18 cellular contexts compared by ENCODE assay signal in genomic region chr2:215826838-215827441, GRCh38.
DNase-seq lines count a peak whose midpoint lies in the region; ATAC-seq and TF ChIP-seq lines count a peak whose summit lies in the region.
"Had no signal": no experiment of that assay in that cellular context is flagged by ENCODE, and none has a peak within 500 bp of the region (broad histone marks: within the 10 kb centered on the region; RNA-seq: fewer than 3 reads in every experiment).

No MANE protein-coding gene starts in this region.

- H3K4me1 ChIP-seq in ACC112 (ENCODE audit: control insufficient read depth, insufficient read depth, low read length, unreplicated experiment): peaks cover 36% of the 10 kb centered on the region
- peaks cover 11% of the 10 kb centered on the region for H3K4me1 ChIP-seq in IMR-90 (ENCODE audit: control insufficient read depth, insufficient read depth, low read length)
- peaks cover 32% of the 10 kb centered on the region for H3K4me1 ChIP-seq in mesodermal cell (ENCODE audit: control insufficient read depth, insufficient read depth, low read length, poor library complexity, severe bottlenecking)

- no peaks in the 10 kb centered on the region for H3K79me2 ChIP-seq in ACC112 (ENCODE audit: control insufficient read depth, insufficient read depth, low read length, unreplicated experiment)

- 0 out of 2 replicates have a peak overlapping the region, but pooled peaks have one; percentile 2 for H2BK20ac ChIP-seq in IMR-90 (ENCODE audit: low read depth, low read length)

- H3K9ac ChIP-seq in IMR-90 (ENCODE audit: low read depth, low read length): no peak overlapping the region; the same call in 1 of the 2 replicates

- no peak overlapping the region for H4K91ac ChIP-seq in IMR-90 (ENCODE audit: insufficient read depth, low read depth, low read length)

- peaks cover 0 to 15% (median 4%) of the 10 kb centered on the region in 7 donors for H3K9me3 Mint-ChIP-seq in CD14-positive monocyte
- H3K9me3 Mint-ChIP-seq: activated CD4-positive, alpha-beta memory T cell treated with anti-CD3 and anti-CD28 coated beads for 36 hours; activated T-helper 17 cell treated with anti-CD3 and anti-CD28 coated beads, Interleukin-2, amount 50 U/mL, for 72 hours had no signal

- ATAC-seq in IMR-90 (ENCODE audit: low read depth) (peak; percentile 64), esophagus mucosa (no peak), GM19324 (IDR thresholded peaks at IDR 0.05; ENCODE audit: low FRiP score, unreplicated experiment) (no peak)
- ATAC-seq: activated T-helper 17 cell treated with anti-CD3 and anti-CD28 coated beads, Interleukin-2, amount 50 U/mL, for 72 hours; body of pancreas; lower lobe of right lung had no signal

- TF ChIP-seq CTCF in IMR-90 (conservative IDR thresholded peaks at IDR 0.05; ENCODE audit: low read depth, low read length): no peak
- peak; percentile 4 for TF ChIP-seq CTCF in cardiac fibroblast (IDR thresholded peaks at IDR 0.05; ENCODE audit: low read depth, low read length)
- no peak for TF ChIP-seq CTCF in CD14-positive monocyte (IDR thresholded peaks at IDR 0.05)

- H3K27ac ChIP-seq in ACC112 (ENCODE audit: low read depth, low read length): peak overlapping the region; percentile 87
- H3K27ac ChIP-seq in IMR-90 (ENCODE audit: insufficient read depth, low read length): peak overlapping the region; percentile 27; the same call in 1 of the 2 replicates
- peak overlapping the region; percentile 66 for H3K27ac ChIP-seq in mesodermal cell (ENCODE audit: low read depth, low read length, severe bottlenecking)
- H3K27ac ChIP-seq: body of pancreas, lower lobe of right lung, Peyer's patch had no signal

- peaks cover 2 to 10% (median 8%) of the 10 kb centered on the region in 3 donors for H3K27me3 Mint-ChIP-seq in CD14-positive monocyte (ENCODE audit: low read depth in 3 of 3)
- H3K27me3 Mint-ChIP-seq: activated T-helper 17 cell treated with anti-CD3 and anti-CD28 coated beads, Interleukin-2, amount 50 U/mL, for 72 hours had no signal

- intact Hi-C loops in IMR-90 (cut with micrococcal nuclease) (loop anchor here (5.0 kb wide), 2 partner anchors 90 to 115 kb away; no protein-coding TSS in a partner anchor), CD14-positive monocyte (cut with micrococcal nuclease) (no loop called here)

- no CpG with 5 or more reads among the region's 8 CpGs for WGBS in IMR-90 (ENCODE audit: extremely low coverage in 2 of 2, insufficient read length in 1 of 2), 2 experiments
- 66 to 100% methylated on average over 1 to 2 of the region's 8 CpGs for WGBS in mesodermal cell (ENCODE audit: insufficient coverage in 2 of 2), 2 experiments

- no peak overlapping the region for H2AK9ac ChIP-seq in IMR-90 (replicated peaks; ENCODE audit: low read depth, low read length, poor library complexity)

- in situ Hi-C loops in IMR-90 (cut with MboI; ENCODE audit: low sequenced_read_pairs): no loop called here

- DNase-seq in IMR-90 (peak; percentile 39), cardiac fibroblast (ENCODE audit: low read depth in 2 of 2) (peak; percentile 43 to 58), KG1 (lab: John Stamatoyannopoulos, UW) (no peak), CD14-positive monocyte (ENCODE audit: low spot score) (no peak)
- DNase-seq: activated CD4-positive, alpha-beta memory T cell treated with anti-CD3 and anti-CD28 coated beads for 36 hours; body of pancreas; GOT3; lower lobe of right lung; NCI-H345; ovary; Peyer's patch; T-helper 9 cell had no signal

- no peak overlapping the region for H3K27ac Mint-ChIP-seq in CD14-positive monocyte
- H3K27ac Mint-ChIP-seq: activated CD4-positive, alpha-beta memory T cell treated with anti-CD3 and anti-CD28 coated beads for 36 hours; activated T-helper 17 cell treated with anti-CD3 and anti-CD28 coated beads, Interleukin-2, amount 50 U/mL, for 72 hours; B cell had no signal

- peak overlapping the region; percentile 64 for H2BK5ac ChIP-seq in IMR-90 (ENCODE audit: low read depth, low read length, poor library complexity, severe bottlenecking)

- no peaks in the 10 kb centered on the region for H3K36me3 ChIP-seq in ACC112 (ENCODE audit: insufficient read depth, low read length)
- H3K36me3 ChIP-seq in IMR-90 (ENCODE audit: control insufficient read depth, insufficient read depth, low read length): no peaks in the 10 kb centered on the region
- H3K36me3 ChIP-seq in mesodermal cell (ENCODE audit: control insufficient read depth, insufficient read depth, low read length): no peaks in the 10 kb centered on the region
- H3K36me3 ChIP-seq: lower lobe of right lung, ovary, Peyer's patch had no signal

- peak overlapping the region; percentile 19 for H2AFZ ChIP-seq in ACC112 (ENCODE audit: low read length, unreplicated experiment)
- no peak overlapping the region for H2AFZ ChIP-seq in IMR-90 (replicated peaks; ENCODE audit: low read length, poor library complexity)

- H3K4me3 ChIP-seq in ACC112 (ENCODE audit: low read depth, low read length) (peak overlapping the region; percentile 41), IMR-90 (ENCODE audit: insufficient read depth, low read depth, low read length) (no peak overlapping the region), cardiac fibroblast (replicated peaks in 1 of 2; ENCODE audit: low read depth in 2 of 2, low read length in 2 of 2) (no peak overlapping the region), mesodermal cell (ENCODE audit: extremely low read depth, insufficient read depth, low read length, poor library complexity, severe bottlenecking) (no peak overlapping the region)
- H3K4me3 ChIP-seq: body of pancreas, lower lobe of right lung, ovary, Peyer's patch had no signal

- H3K23ac ChIP-seq in IMR-90 (ENCODE audit: low read depth, low read length): no peak overlapping the region

- H4K5ac ChIP-seq in IMR-90 (ENCODE audit: low read depth, low read length): no peak overlapping the region; the same call in 1 of the 2 replicates

- H3K56ac ChIP-seq in IMR-90 (ENCODE audit: extremely low read depth, insufficient read depth, low read length): no peak overlapping the region

- H4K20me1 ChIP-seq in IMR-90 (ENCODE audit: insufficient read depth, low read length): no peaks in the 10 kb centered on the region

- no peaks in the 10 kb centered on the region for H3K79me1 ChIP-seq in IMR-90 (ENCODE audit: low read depth in 1 of 2, low read length in 2 of 2)

- no TSS peak for BruUV-seq in IMR-90 (replicated peaks; lab: Mats Ljungman, UMichigan)

- H2BK120ac ChIP-seq in IMR-90 (ENCODE audit: low read depth, low read length): peak overlapping the region; percentile 33; the same call in 1 of the 2 replicates

- no peak for TF ChIP-seq POLR2A in IMR-90 (IDR thresholded peaks at IDR 0.05; ENCODE audit: low read depth, low read length)

- H3K9me3 ChIP-seq in IMR-90 (ENCODE audit: control insufficient read depth, insufficient read depth, low read length): no peaks in the 10 kb centered on the region
- no peaks in the 10 kb centered on the region for H3K9me3 ChIP-seq in mesodermal cell (ENCODE audit: control insufficient read depth, low read length)
- H3K9me3 ChIP-seq: body of pancreas, lower lobe of right lung, ovary, Peyer's patch had no signal

- H3K14ac ChIP-seq in IMR-90 (replicated peaks; ENCODE audit: low read depth, low read length): no peak overlapping the region

- peaks cover 24% of the 10 kb centered on the region for H3K4me1 Mint-ChIP-seq in CD14-positive monocyte
- H3K4me1 Mint-ChIP-seq: activated T-helper 17 cell treated with anti-CD3 and anti-CD28 coated beads, Interleukin-2, amount 50 U/mL, for 72 hours; B cell had no signal

- peak overlapping the region in 1 of 2 experiments; percentile 16; a peak in 1 of 4 replicates for H4K8ac ChIP-seq in IMR-90 (ENCODE audit: low read depth in 2 of 2, low read length in 2 of 2)

- no peak overlapping the region for H3K4me3 Mint-ChIP-seq in CD14-positive monocyte
- H3K4me3 Mint-ChIP-seq: activated CD4-positive, alpha-beta memory T cell treated with anti-CD3 and anti-CD28 coated beads for 36 hours; activated T-helper 17 cell treated with anti-CD3 and anti-CD28 coated beads, Interleukin-2, amount 50 U/mL, for 72 hours; B cell had no signal

- no peak overlapping the region for H2BK15ac ChIP-seq in IMR-90 (ENCODE audit: low read depth, low read length)

- H3K9me1 ChIP-seq in IMR-90 (ENCODE audit: insufficient read depth, low read length): peaks cover 7% of the 10 kb centered on the region; the same call in 1 of the 2 replicates

- peak overlapping the region; percentile 65 for H3K4me2 ChIP-seq in IMR-90 (ENCODE audit: low read depth, low read length)

- CTCF ChIA-PET in IMR-90 (lab: Yijun Ruan, JAX): interaction anchor here (0.6 to 0.7 kb wide), 2 partner anchors 66 to 91 kb away, joined by 3 read pairs; no protein-coding TSS in a partner anchor

- TF ChIP-seq RAD21 in IMR-90 (IDR thresholded peaks at IDR 0.05; ENCODE audit: low read length): no peak

- peak overlapping the region; percentile 60; the same call in 1 of the 2 replicates for H3K18ac ChIP-seq in IMR-90 (ENCODE audit: low read depth, low read length)

- H2AK5ac ChIP-seq in IMR-90 (ENCODE audit: low read depth, low read length): no peak overlapping the region

- dilution Hi-C loops in IMR-90 (cut with HindIII; ENCODE audit: low sequenced_read_pairs, unreplicated experiment): no loop called here

- no peaks in the 10 kb centered on the region for H3K36me3 Mint-ChIP-seq in CD14-positive monocyte
- H3K36me3 Mint-ChIP-seq: activated CD4-positive, alpha-beta memory T cell treated with anti-CD3 and anti-CD28 coated beads for 36 hours had no signal

- peak overlapping the region; percentile 3; the same call in 1 of the 2 replicates for H3K4ac ChIP-seq in IMR-90 (ENCODE audit: low read depth, low read length)

- H3K27me3 ChIP-seq in ACC112 (ENCODE audit: insufficient read depth, low read length) (no peaks in the 10 kb centered on the region), IMR-90 (ENCODE audit: control insufficient read depth, insufficient read depth, low read length) (no peaks in the 10 kb centered on the region)
- H3K27me3 ChIP-seq: body of pancreas, ovary, Peyer's patch had no signal

- POLR2A ChIA-PET in IMR-90 (lab: Charles Lee; ENCODE audit: unreplicated experiment): no interaction called here

TF ChIP-seq in IMR-90, 13 proteins besides CTCF, POLR2A, EP300 and RAD21:
- TF ChIP-seq NFE2L2 (IDR thresholded peaks at IDR 0.05; ENCODE audit: low read depth, low read length) (peak; percentile 36), MAZ (IDR thresholded peaks at IDR 0.05; ENCODE audit: borderline replicate concordance, low read depth, low read length) (no peak), MAFK (IDR thresholded peaks at IDR 0.05; ENCODE audit: low read depth, low read length) (peak; percentile 46; the same call in 1 of the 2 replicates), BHLHE40 (IDR thresholded peaks at IDR 0.05; ENCODE audit: low read depth, low read length) (no peak), SMC3 (IDR thresholded peaks at IDR 0.05; ENCODE audit: low read depth, low read length) (no peak)

Comparison
In these comparisons a context has a peak if more than half of its experiments do, and no peak if none do; other contexts are left out.
1. H3K27ac ChIP-seq: peak in every context shown above with its lines; median percentile 87 in ACC112; 66 in mesodermal cell; 27 in IMR-90.
2. DNase-seq: peak in IMR-90 (single experiment) and cardiac fibroblast (2 of 2); none in KG1 (single experiment) and CD14-positive monocyte (single experiment).